Comparison of ENCODE assay signal across 9 cellular contexts in genomic region chr16:79628501-79628975, GRCh38. TPM values are rescaled to one million over a fixed set of nuclear protein-coding genes. Genes with fewer than 3 reads are reported as not detected.
DNase-seq lines count a peak whose midpoint lies in the region; ATAC-seq and TF ChIP-seq lines count a peak whose summit lies in the region.
"Had no signal": no experiment of that assay in that cellular context is flagged by ENCODE, and none has a peak within 500 bp of the region (broad histone marks: within the 10 kb centered on the region; RNA-seq: fewer than 3 reads in every experiment).

No MANE protein-coding gene starts in this region.

- 67 to 75% methylated on average over 4 to 5 of the region's 5 CpGs for WGBS in transverse colon (ENCODE audit: low coverage in 1 of 2), 2 donors
- WGBS in adrenal gland, 4 donors, result 80 to 91% (median 83%) methylated on average over 5 of the region's 5 CpGs

- no peak for TF ChIP-seq CTCF in retinal pigment epithelial cell (conservative IDR thresholded peaks at IDR 0.05; ENCODE audit: low read depth, low read length)
- no peak for TF ChIP-seq CTCF in transverse colon (IDR thresholded peaks at IDR 0.05)
- no peak for TF ChIP-seq CTCF in adrenal gland (IDR thresholded peaks at IDR 0.05)

- H3K9me3 ChIP-seq in transverse colon, result no peaks in the 10 kb centered on the region
- no peaks in the 10 kb centered on the region for H3K9me3 ChIP-seq in adrenal gland (replicated peaks in 1 of 3)

- intact Hi-C loops in transverse colon (cut with DNase I; ENCODE audit: low total_unique reads) (no loop called here), adrenal gland (cut with DNase I) (no loop called here)

- TF ChIP-seq POLR2A in transverse colon (IDR thresholded peaks at IDR 0.05) (no peak), adrenal gland (IDR thresholded peaks at IDR 0.05) (no peak)

- H3K27ac ChIP-seq in transverse colon (no peak overlapping the region), adrenal gland (no peak overlapping the region)

- no peaks in the 10 kb centered on the region for H3K36me3 ChIP-seq in transverse colon
- no peaks in the 10 kb centered on the region for H3K36me3 ChIP-seq in adrenal gland (replicated peaks in 1 of 2)

- H3K27me3 ChIP-seq in transverse colon, result no peaks in the 10 kb centered on the region
- H3K27me3 ChIP-seq in adrenal gland, result no peaks in the 10 kb centered on the region

- in situ Hi-C loops in transverse colon (cut with MboI; ENCODE audit: low pct_ligation_motif_present in 1 of 4, low pct_unique_long_range_greater_than_20kb in 1 of 4, low sequenced_read_pairs in 3 of 4), result loop anchor here in 1 of 4 donors (25.0 kb wide), 1 partner anchor 109 kb away; no protein-coding TSS in a partner anchor

- H3K4me3 ChIP-seq in retinal pigment epithelial cell (ENCODE audit: low read length), result no peak overlapping the region
- H3K4me3 ChIP-seq in transverse colon, result no peak overlapping the region
- H3K4me3 ChIP-seq in adrenal gland, result no peak overlapping the region
- H3K4me3 ChIP-seq: lung had no signal

- peak; percentile 25 for DNase-seq in activated CD8-positive, alpha-beta memory T cell treated with anti-CD3 and anti-CD28 coated beads, Interleukin-2, amount 50 U/mL, for 24 hours (ENCODE audit: extremely low read depth)
- peak; percentile 35 for DNase-seq in retinal pigment epithelial cell (ENCODE audit: low read depth)
- DNase-seq in transverse colon, result no peak
- no peak for DNase-seq in HuH-7 (ENCODE audit: low spot score)
- DNase-seq in adrenal gland, result no peak
- DNase-seq in HCEC 1CT, result no peak

- no peaks in the 10 kb centered on the region for H3K4me1 ChIP-seq in transverse colon
- H3K4me1 ChIP-seq in adrenal gland (replicated peaks in 1 of 2), result no peaks in the 10 kb centered on the region

- no peak for TF ChIP-seq EP300 in transverse colon (IDR thresholded peaks at IDR 0.05; ENCODE audit: low read depth)

- ATAC-seq in GM19452 (IDR thresholded peaks at IDR 0.05; ENCODE audit: unreplicated experiment), result peak; percentile 94
- ATAC-seq in HG03342 (IDR thresholded peaks at IDR 0.05; ENCODE audit: unreplicated experiment), result peak; percentile 92

RNA-seq across cellular contexts. Expression of gene MAF, which starts 28.0 kb away (rescaled TPM):
- total RNA-seq in transverse colon (10 to 100 TPM in 3 of 4 donors, 1 to 10 TPM in 1; 8.4 to 25.2 (median 14.0) TPM), adrenal gland (100 to 1,000 TPM in 1 of 8 donors, 10 to 100 TPM in 7; 44.4 to 114 (median 70.0) TPM)
- polyA plus RNA-seq in adrenal gland, result 10 to 100 TPM in 1 of 3 donors, 1 to 10 TPM in 2; 7.2 to 15.3 (median 8.5) TPM

Comparison
In these comparisons a context has a peak if more than half of its experiments do, and no peak if none do; other contexts are left out.
1. DNase-seq: peak in activated CD8-positive, alpha-beta memory T cell treated with anti-CD3 and anti-CD28 coated beads, Interleukin-2, amount 50 U/mL, for 24 hours (single experiment) and retinal pigment epithelial cell (single experiment); none in transverse colon (single experiment), HuH-7 (single experiment), adrenal gland (0 of 7) and HCEC 1CT (single experiment).